In genomic region chr7:30199271-30199670, GRCh38 we compare ENCODE assay signal across 19 cellular contexts.
DNase-seq lines count a peak whose midpoint lies in the region; ATAC-seq lines count a peak whose summit lies in the region.
"Had no signal": no experiment of that assay in that cellular context is flagged by ENCODE, and none has a peak within 500 bp of the region (broad histone marks: within the 10 kb centered on the region; RNA-seq: fewer than 3 reads in every experiment).

No MANE protein-coding gene starts in this region.

- H2AK5ac ChIP-seq in neuronal stem cell (ENCODE audit: low read depth, low read length): no peak overlapping the region

- no peak overlapping the region for H4K8ac ChIP-seq in neuronal stem cell (ENCODE audit: low read depth, low read length)

- H3K79me1 ChIP-seq in neuronal stem cell (ENCODE audit: low read depth, low read length): no peaks in the 10 kb centered on the region

- H3K4me2 ChIP-seq in Karpas-422 (ENCODE audit: low read depth, low read length, poor library complexity, severe bottlenecking) (no peak overlapping the region), neuronal stem cell (ENCODE audit: insufficient read depth, low read length, poor library complexity, severe bottlenecking) (no peak overlapping the region)
- H3K4me2 ChIP-seq: BLaER1 treated with 17β-estradiol and CSF1 and Interleukin-3, amounts not matched to agents 10 nM and 100 nM had no signal

- DNase-seq in Karpas-422: no peak
- peak; percentile 51 for DNase-seq in cerebellum (ENCODE audit: low spot score)
- DNase-seq in neuronal stem cell (ENCODE audit: low spot score): no peak
- DNase-seq in AG08396 (ENCODE audit: low spot score): no peak
- DNase-seq in NCI-H1417 treated with DMSO at 0.1 percent for 48 hours (lab: John Stamatoyannopoulos, UW): no peak
- DNase-seq in germinal center (ENCODE audit: low spot score): no peak
- DNase-seq: 8988T; ACHN; AML-193; Caco-2; Calu3; CD4-positive, alpha-beta T cell; CD8-positive, alpha-beta T cell; DMS79 treated with DMSO at 0.1 percent for 48 hours; GDM1 had no signal

- H4K20me1 ChIP-seq in Karpas-422 (ENCODE audit: insufficient read depth, low read depth, low read length): no peaks in the 10 kb centered on the region
- H4K20me1 ChIP-seq: BLaER1 treated with 17β-estradiol and CSF1 and Interleukin-3, amounts not matched to agents 10 nM and 100 nM had no signal

- peak overlapping the region; percentile 80; the same call in 1 of the 2 replicates for H3K27ac ChIP-seq in Karpas-422 (ENCODE audit: low read length)
- no peak overlapping the region for H3K27ac ChIP-seq in neuronal stem cell (replicated peaks; ENCODE audit: low read length)
- H3K27ac ChIP-seq: BLaER1 treated with 17β-estradiol and CSF1 and Interleukin-3, amounts not matched to agents 10 nM and 100 nM; C4-2B had no signal

- H3K9ac ChIP-seq in Karpas-422 (ENCODE audit: low read length) (no peak overlapping the region), neuronal stem cell (ENCODE audit: low read depth, low read length, poor library complexity) (no peak overlapping the region)
- H3K9ac ChIP-seq: BLaER1 treated with 17β-estradiol and CSF1 and Interleukin-3, amounts not matched to agents 10 nM and 100 nM had no signal

- H2AFZ ChIP-seq in Karpas-422 (ENCODE audit: low read length) (no peak overlapping the region), neuronal stem cell (ENCODE audit: low read length) (no peak overlapping the region)

- no peak for ATAC-seq in GM19395 (IDR thresholded peaks at IDR 0.05; ENCODE audit: unreplicated experiment)
- ATAC-seq: CD8-positive, alpha-beta T cell; GM12878 had no signal

- no peaks in the 10 kb centered on the region for H3K79me2 ChIP-seq in Karpas-422 (ENCODE audit: low read length)

- H3K9me3 ChIP-seq in Karpas-422 (ENCODE audit: low read length): peaks cover 26% of the 10 kb centered on the region
- H3K9me3 ChIP-seq in neuronal stem cell (replicated peaks in 1 of 2; ENCODE audit: control insufficient read depth in 2 of 2, insufficient read depth in 1 of 2, low read depth in 1 of 2, low read length in 2 of 2): peaks cover 21 to 26% of the 10 kb centered on the region in 2 donors

- H3K4me3 ChIP-seq in Karpas-422 (ENCODE audit: low read length): no peak overlapping the region
- no peak overlapping the region for H3K4me3 ChIP-seq in neuronal stem cell (ENCODE audit: low read length in 2 of 2)
- H3K4me3 ChIP-seq: BLaER1 treated with 17β-estradiol and CSF1 and Interleukin-3, amounts not matched to agents 10 nM and 100 nM; GM12878 had no signal

- peaks cover 34% of the 10 kb centered on the region for H3K4me1 ChIP-seq in Karpas-422 (ENCODE audit: low read length)
- no peaks in the 10 kb centered on the region for H3K4me1 ChIP-seq in neuronal stem cell (ENCODE audit: control insufficient read depth in 2 of 2, insufficient read depth in 1 of 2, low read depth in 1 of 2, low read length in 2 of 2)
- H3K4me1 ChIP-seq: Caco-2 had no signal

- H3K23ac ChIP-seq in neuronal stem cell (ENCODE audit: low read depth, low read length, poor library complexity): no peak overlapping the region

- H4K91ac ChIP-seq in neuronal stem cell (ENCODE audit: low read depth, low read length, poor library complexity): no peak overlapping the region

- WGBS in neuronal stem cell (ENCODE audit: extremely low coverage in 2 of 2, insufficient read length in 2 of 2, insufficient replicate concordance in 1 of 2), 2 donors: no CpG with 5 or more reads among the region's 3 CpGs

- H2BK15ac ChIP-seq in neuronal stem cell (ENCODE audit: low read length): no peak overlapping the region

- no peak overlapping the region for H2BK12ac ChIP-seq in neuronal stem cell (ENCODE audit: low read length)

- no peak overlapping the region for H3K4ac ChIP-seq in neuronal stem cell (ENCODE audit: low read length)

- no peak overlapping the region for H2BK120ac ChIP-seq in neuronal stem cell (ENCODE audit: low read depth, low read length)

- H2BK5ac ChIP-seq in neuronal stem cell (ENCODE audit: low read length): no peak overlapping the region

- H3K36me3 ChIP-seq in Karpas-422 (ENCODE audit: insufficient read depth, low read length) (peaks cover 29% of the 10 kb centered on the region), neuronal stem cell (replicated peaks in 1 of 2; ENCODE audit: control insufficient read depth in 2 of 2, insufficient read depth in 2 of 2, low read length in 2 of 2) (no peaks in the 10 kb centered on the region)

- H3K18ac ChIP-seq in neuronal stem cell (ENCODE audit: low read length): no peak overlapping the region

- no peaks in the 10 kb centered on the region for H3K9me2 ChIP-seq in Karpas-422 (replicated peaks; ENCODE audit: insufficient read depth, low read length)

- H3K27me3 ChIP-seq in Karpas-422 (ENCODE audit: low read length) (no peaks in the 10 kb centered on the region), neuronal stem cell (ENCODE audit: control insufficient read depth in 3 of 3, insufficient read depth in 3 of 3, low read depth in 1 of 3, low read length in 3 of 3) (peaks cover 0 to 5% (median 0%) of the 10 kb centered on the region in 3 experiments)
- H3K27me3 ChIP-seq: BLaER1 treated with 17β-estradiol and CSF1 and Interleukin-3, amounts not matched to agents 10 nM and 100 nM had no signal

- peak overlapping the region; percentile 3 for H3K14ac ChIP-seq in neuronal stem cell (ENCODE audit: low read length)
